ENCODE assay signal across 23 cellular contexts in genomic region chr5:180175015-180175431, GRCh38. TPM values are rescaled to one million over a fixed set of nuclear protein-coding genes. Genes with fewer than 3 reads are reported as not detected.
"Had no signal": no experiment of that assay in that cellular context is flagged by ENCODE, and none has a peak within 500 bp of the region (broad histone marks: within the 10 kb centered on the region; RNA-seq: fewer than 3 reads in every experiment).

No MANE protein-coding gene starts in this region.

- H3K36me3 Mint-ChIP-seq: immature natural killer cell; memory B cell; natural killer cell treated with Interleukin-12 subunit alpha and Interleukin-12 subunit beta and Interleukin-15 and Interleukin-18, amount 100 ng/mL, for 72 hours; neural progenitor cell; stimulated activated effector memory CD8-positive, alpha-beta T cell treated with anti-CD3 and anti-CD28 coated beads, Interleukin-12 subunit alpha, Interleukin-12 subunit beta, amount 100 ng/mL, for 72 hours had no signal

- H3K27ac Mint-ChIP-seq: dendritic cell treated with granulocyte-macrophage colony-stimulating factor and Interleukin-4, amounts not matched to agents 40 ng/mL and 50 ng/mL, for 4 days; immature natural killer cell; memory B cell; natural killer cell treated with Interleukin-12 subunit alpha and Interleukin-12 subunit beta and Interleukin-15 and Interleukin-18, amount 100 ng/mL, for 72 hours; stimulated activated effector memory CD8-positive, alpha-beta T cell treated with anti-CD3 and anti-CD28 coated beads, Interleukin-12 subunit alpha, Interleukin-12 subunit beta, amount 100 ng/mL, for 72 hours had no signal

- H3K4me1 Mint-ChIP-seq: immature natural killer cell; memory B cell; stimulated activated effector memory CD8-positive, alpha-beta T cell treated with anti-CD3 and anti-CD28 coated beads, Interleukin-12 subunit alpha, Interleukin-12 subunit beta, amount 100 ng/mL, for 72 hours had no signal

- DNase-seq: central memory CD4-positive, alpha-beta T cell; esophagus squamous epithelium; foreskin fibroblast; glutamatergic neuron; immature natural killer cell; left cardiac atrium; left ventricle myocardium inferior; lower lobe of right lung; midbrain; stimulated activated CD4-positive, alpha-beta T cell treated with anti-CD3 and anti-CD28 coated beads, Interleukin-2, amount 100 ng/mL, for 48 hours; stimulated activated CD8-positive, alpha-beta memory T cell treated with anti-CD3 and anti-CD28 coated beads, Interleukin-4, amount 100 ng/mL, for 48 hours; stimulated activated naive CD8-positive, alpha-beta T cell treated with anti-CD3 and anti-CD28 coated beads, Interleukin-15, Interleukin-2, amounts not matched to agents 100 U/mL and 50 U/mL, for 24 hours; trophoblast cell had no signal

- H3K36me3 ChIP-seq: esophagus squamous epithelium, gastroesophageal sphincter, left ventricle myocardium inferior, lower lobe of right lung, neural progenitor cell, thoracic aorta had no signal

- ATAC-seq: gastroesophageal sphincter; left cardiac atrium; lower lobe of right lung; stimulated activated effector memory CD8-positive, alpha-beta T cell treated with anti-CD3 and anti-CD28 coated beads, Interleukin-12 subunit alpha, Interleukin-12 subunit beta, amount 100 ng/mL, for 72 hours; stimulated activated naive CD8-positive, alpha-beta T cell treated with anti-CD3 and anti-CD28 coated beads, Interleukin-15, Interleukin-2, amounts not matched to agents 100 U/mL and 50 U/mL, for 24 hours had no signal

- H3K4me3 ChIP-seq: esophagus squamous epithelium, gastroesophageal sphincter, left ventricle myocardium inferior, lower lobe of right lung, neural progenitor cell, skin epidermis, thoracic aorta had no signal

- H3K27ac ChIP-seq: esophagus squamous epithelium, left ventricle myocardium inferior, lower lobe of right lung, neural progenitor cell, skin epidermis, thoracic aorta had no signal

- H3K4me3 Mint-ChIP-seq: dendritic cell treated with granulocyte-macrophage colony-stimulating factor and Interleukin-4, amounts not matched to agents 40 ng/mL and 50 ng/mL, for 4 days; immature natural killer cell; memory B cell; natural killer cell treated with Interleukin-12 subunit alpha and Interleukin-12 subunit beta and Interleukin-15 and Interleukin-18, amount 100 ng/mL, for 72 hours; neural progenitor cell; stimulated activated effector memory CD8-positive, alpha-beta T cell treated with anti-CD3 and anti-CD28 coated beads, Interleukin-12 subunit alpha, Interleukin-12 subunit beta, amount 100 ng/mL, for 72 hours had no signal

- H3K9me3 Mint-ChIP-seq: dendritic cell treated with granulocyte-macrophage colony-stimulating factor and Interleukin-4, amounts not matched to agents 40 ng/mL and 50 ng/mL, for 4 days; memory B cell; natural killer cell treated with Interleukin-12 subunit alpha and Interleukin-12 subunit beta and Interleukin-15 and Interleukin-18, amount 100 ng/mL, for 72 hours; neural progenitor cell; stimulated activated effector memory CD8-positive, alpha-beta T cell treated with anti-CD3 and anti-CD28 coated beads, Interleukin-12 subunit alpha, Interleukin-12 subunit beta, amount 100 ng/mL, for 72 hours had no signal

- H3K4me1 ChIP-seq: lower lobe of right lung had no signal

- H3K9me3 ChIP-seq: esophagus squamous epithelium, gastroesophageal sphincter, left ventricle myocardium inferior, lower lobe of right lung, thoracic aorta had no signal

- H3K27me3 ChIP-seq: neural progenitor cell had no signal

RNA-seq across cellular contexts. Expression of gene RASGEF1C, which starts 34.0 kb away (rescaled TPM):
- total RNA-seq: epithelial cell of proximal tubule; lower lobe of right lung; natural killer cell treated with Interleukin-12 subunit alpha and Interleukin-12 subunit beta and Interleukin-15 and Interleukin-18, amount 100 ng/mL, for 72 hours; pulmonary artery endothelial cell; thoracic aorta had no signal
